12 cellular contexts compared by ENCODE assay signal in the genomic region with DNA sequence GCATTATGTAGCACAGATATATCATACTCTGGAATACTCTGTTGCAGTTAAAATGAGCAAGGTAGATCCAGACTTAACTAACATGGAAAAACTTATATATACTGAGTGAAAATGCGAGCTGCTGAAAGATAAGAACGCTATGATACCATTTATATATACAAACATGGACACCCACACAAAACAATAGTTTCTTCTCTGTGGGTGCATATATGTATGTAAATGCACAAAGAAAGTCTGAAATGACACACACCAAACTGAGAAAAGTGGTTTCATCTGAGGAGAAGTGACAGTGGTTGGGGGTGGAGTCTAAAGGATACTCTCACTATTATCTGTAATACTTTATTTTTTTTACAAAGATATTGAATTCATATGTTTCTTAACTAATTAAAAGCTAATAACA. TPM values are rescaled to one million over a fixed set of nuclear protein-coding genes. Genes with fewer than 3 reads are reported as not detected.
DNase-seq lines count a peak whose midpoint lies in the region; ATAC-seq and TF ChIP-seq lines count a peak whose summit lies in the region.
"Had no signal": no experiment of that assay in that cellular context is flagged by ENCODE, and none has a peak within 500 bp of the region (broad histone marks: within the 10 kb centered on the region; RNA-seq: fewer than 3 reads in every experiment).

No MANE protein-coding gene starts in this region.

- no peak overlapping the region for H3K27ac Mint-ChIP-seq in activated T-cell treated with anti-CD3 and anti-CD28 coated beads, Interleukin-2, amount 50 U/mL, for 72 hours
- no peak overlapping the region for H3K27ac Mint-ChIP-seq in stimulated activated naive CD8-positive, alpha-beta T cell treated with anti-CD3 and anti-CD28 coated beads, Interleukin-15, amount 100 ng/mL, for 72 hours
- H3K27ac Mint-ChIP-seq in endodermal cell: no peak overlapping the region

- H3K9me3 Mint-ChIP-seq in activated T-cell treated with anti-CD3 and anti-CD28 coated beads, Interleukin-2, amount 50 U/mL, for 72 hours: no peaks in the 10 kb centered on the region
- no peaks in the 10 kb centered on the region for H3K9me3 Mint-ChIP-seq in stimulated activated naive CD8-positive, alpha-beta T cell treated with anti-CD3 and anti-CD28 coated beads, Interleukin-15, amount 100 ng/mL, for 72 hours
- H3K9me3 Mint-ChIP-seq in endodermal cell: peaks cover 19% of the 10 kb centered on the region

- H3K4me1 ChIP-seq in endodermal cell (ENCODE audit: control insufficient read depth, insufficient read depth, low read length): no peaks in the 10 kb centered on the region
- H3K4me1 ChIP-seq: left lung had no signal

- peak; percentile 21 to 33 for DNase-seq in activated T-cell treated with anti-CD3 and anti-CD28 coated beads, Interleukin-2, amount 50 U/mL, for 72 hours
- no peak for DNase-seq in activated T-cell treated with anti-CD3 and anti-CD28 coated beads, Interleukin-2, amount 50 U/mL, for 1 hour
- peak in 1 of 2 donors; percentile 31 for DNase-seq in stimulated activated naive CD8-positive, alpha-beta T cell treated with anti-CD3 and anti-CD28 coated beads, Interleukin-15, amount 100 ng/mL, for 72 hours
- DNase-seq in SKM-1 (lab: John Stamatoyannopoulos, UW; ENCODE audit: unreplicated experiment) (no peak), germinal center (ENCODE audit: low spot score) (no peak), endodermal cell (no peak)
- DNase-seq: DMS 273 treated with DMSO at 0.1 percent for 48 hours; effector CD4-positive, alpha-beta T cell; left lung; NCI-H526 treated with DMSO at 0.1 percent for 48 hours had no signal

- TF ChIP-seq CTCF in endodermal cell (conservative IDR thresholded peaks at IDR 0.05): no peak

- peaks cover 1 to 5% of the 10 kb centered on the region in 2 donors for H3K36me3 Mint-ChIP-seq in activated T-cell treated with anti-CD3 and anti-CD28 coated beads, Interleukin-2, amount 50 U/mL, for 72 hours (ENCODE audit: insufficient read depth in 2 of 2)
- H3K36me3 Mint-ChIP-seq in endodermal cell (ENCODE audit: low read depth): no peaks in the 10 kb centered on the region

- H3K9ac ChIP-seq in endodermal cell (ENCODE audit: extremely low read depth, low read length, poor library complexity, severe bottlenecking): no peak overlapping the region

- no peak overlapping the region for H3K4me3 ChIP-seq in endodermal cell (ENCODE audit: low read length)
- H3K4me3 ChIP-seq: left lung had no signal

- H3K27ac ChIP-seq in endodermal cell (ENCODE audit: low read depth, low read length): no peak overlapping the region
- H3K27ac ChIP-seq: left lung had no signal

- H3K4me1 Mint-ChIP-seq in activated T-cell treated with anti-CD3 and anti-CD28 coated beads, Interleukin-2, amount 50 U/mL, for 72 hours (ENCODE audit: low read depth): peaks cover 16% of the 10 kb centered on the region
- H3K4me1 Mint-ChIP-seq in stimulated activated naive CD8-positive, alpha-beta T cell treated with anti-CD3 and anti-CD28 coated beads, Interleukin-15, amount 100 ng/mL, for 72 hours: peaks cover 7% of the 10 kb centered on the region
- H3K4me1 Mint-ChIP-seq in endodermal cell: no peaks in the 10 kb centered on the region

- 100% methylated on average over 1 of the region's 2 CpGs; no CpG with 5 or more reads in 1 of the 2 experiments for WGBS in endodermal cell (ENCODE audit: insufficient coverage in 1 of 2, insufficient read length in 1 of 2), 2 experiments

- no peaks in the 10 kb centered on the region for H3K27me3 ChIP-seq in endodermal cell (ENCODE audit: control insufficient read depth, insufficient read depth, low read length, poor library complexity, severe bottlenecking)
- H3K27me3 ChIP-seq: left lung had no signal

- no peaks in the 10 kb centered on the region for H3K36me3 ChIP-seq in endodermal cell (ENCODE audit: control insufficient read depth, insufficient read depth, low read length)
- H3K36me3 ChIP-seq: left lung had no signal

- H3K27me3 Mint-ChIP-seq in activated T-cell treated with anti-CD3 and anti-CD28 coated beads, Interleukin-2, amount 50 U/mL, for 72 hours (ENCODE audit: low read depth): peaks cover 14% of the 10 kb centered on the region
- peaks cover 4% of the 10 kb centered on the region for H3K27me3 Mint-ChIP-seq in stimulated activated naive CD8-positive, alpha-beta T cell treated with anti-CD3 and anti-CD28 coated beads, Interleukin-15, amount 100 ng/mL, for 72 hours
- H3K27me3 Mint-ChIP-seq in endodermal cell (ENCODE audit: insufficient read depth): no peaks in the 10 kb centered on the region

- peak overlapping the region in 1 of 2 donors; percentile 1 for H3K4me3 Mint-ChIP-seq in activated T-cell treated with anti-CD3 and anti-CD28 coated beads, Interleukin-2, amount 50 U/mL, for 72 hours
- H3K4me3 Mint-ChIP-seq in stimulated activated naive CD8-positive, alpha-beta T cell treated with anti-CD3 and anti-CD28 coated beads, Interleukin-15, amount 100 ng/mL, for 72 hours: peak overlapping the region in 1 of 2 donors; percentile 2
- no peak overlapping the region for H3K4me3 Mint-ChIP-seq in endodermal cell

- ATAC-seq in activated T-cell treated with anti-CD3 and anti-CD28 coated beads, Interleukin-2, amount 50 U/mL, for 72 hours (replicated peaks in 1 of 2): peak; percentile 97
- peak; percentile 99 for ATAC-seq in GM21576 (IDR thresholded peaks at IDR 0.05; ENCODE audit: unreplicated experiment)
- peak; percentile 90 for ATAC-seq in HG03108 (IDR thresholded peaks at IDR 0.05; ENCODE audit: unreplicated experiment)
- peak; percentile 99 for ATAC-seq in stimulated activated naive CD8-positive, alpha-beta T cell treated with anti-CD3 and anti-CD28 coated beads, Interleukin-15, amount 100 ng/mL, for 72 hours
- ATAC-seq: left lung had no signal

- H3K9me3 ChIP-seq in endodermal cell (ENCODE audit: control insufficient read depth, low read length): no peaks in the 10 kb centered on the region
- H3K9me3 ChIP-seq: left lung had no signal

RNA-seq across cellular contexts. Expression of a gene that starts 12.2 kb away (rescaled TPM):
- 1 to 10 TPM; 2.7 to 4.8 TPM for total RNA-seq in activated T-cell treated with anti-CD3 and anti-CD28 coated beads, Interleukin-2, amount 50 U/mL, for 72 hours
- 10 to 100 TPM; 12.5 to 18.5 TPM for total RNA-seq in endodermal cell
- polyA plus RNA-seq in endodermal cell (2013, experiment 1 of 2): 15.6 TPM
- polyA plus RNA-seq in endodermal cell (2013, experiment 2 of 2): 9.1 TPM

Comparison
In these comparisons a context has a peak if more than half of its experiments do, and no peak if none do; other contexts are left out.
1. DNase-seq: peak in activated T-cell treated with anti-CD3 and anti-CD28 coated beads, Interleukin-2, amount 50 U/mL, for 72 hours (2 of 2); none in activated T-cell treated with anti-CD3 and anti-CD28 coated beads, Interleukin-2, amount 50 U/mL, for 1 hour (single experiment), SKM-1 (single experiment), germinal center (single experiment) and endodermal cell (single experiment).
2. Peak in every context shown above with its lines, with median percentiles within 50 percentile points of each other: ATAC-seq.